Comparison of ENCODE assay signal across 31 cellular contexts in genomic region chr1:27049127-27049526, GRCh38. TPM values are rescaled to one million over a fixed set of nuclear protein-coding genes. Genes with fewer than 3 reads are reported as not detected.
"Had no signal": no experiment of that assay in that cellular context is flagged by ENCODE, and none has a peak within 500 bp of the region (broad histone marks: within the 10 kb centered on the region; RNA-seq: fewer than 3 reads in every experiment).

No MANE protein-coding gene starts in this region.

- H3K9ac ChIP-seq: parathyroid adenoma had no signal

- H2AFZ ChIP-seq: hepatocyte, parathyroid adenoma had no signal

- ATAC-seq: esophagus mucosa; foreskin keratinocyte; gastroesophageal sphincter; heart left ventricle; left colon; left ventricle myocardium superior; lower lobe of right lung; naive thymus-derived CD8-positive, alpha-beta T cell; right lobe of liver had no signal

- H3K4me2 ChIP-seq: hepatocyte, smooth muscle cell had no signal

- H3K36me3 ChIP-seq: colonic mucosa, gastroesophageal sphincter, heart left ventricle, lower lobe of right lung, right lobe of liver, stomach, thyroid gland, vagina had no signal

- H3K79me2 ChIP-seq: hepatocyte, parathyroid adenoma had no signal

- H3K27me3 ChIP-seq: colonic mucosa, foreskin keratinocyte, gastroesophageal sphincter, heart left ventricle, hepatocyte, right lobe of liver, stomach, thyroid gland, vagina had no signal

- H3K36me3 Mint-ChIP-seq: immature natural killer cell; naive thymus-derived CD8-positive, alpha-beta T cell had no signal

- H3K27ac Mint-ChIP-seq: dendritic cell treated with granulocyte-macrophage colony-stimulating factor and Interleukin-4, amounts not matched to agents 40 ng/mL and 50 ng/mL, for 4 days; endodermal cell; immature natural killer cell; naive thymus-derived CD8-positive, alpha-beta T cell; progenitor cell of endocrine pancreas had no signal

- DNase-seq: colonic mucosa; effector CD8-positive, alpha-beta T cell; foreskin keratinocyte; heart left ventricle; immature natural killer cell; islet precursor cell; kidney glomerular epithelial cell; left colon; left ventricle myocardium superior; lower lobe of right lung; naive thymus-derived CD8-positive, alpha-beta T cell; right lobe of liver; stimulated activated CD4-positive, alpha-beta T cell treated with anti-CD3 and anti-CD28 coated beads, Interleukin-12 subunit alpha, Interleukin-12 subunit beta, amount 100 ng/mL, for 4 hours; stimulated activated CD4-positive, alpha-beta T cell treated with anti-CD3 and anti-CD28 coated beads, Interleukin-1b, Interleukin-23, amount 100 ng/mL, for 48 hours; stimulated activated CD4-positive, alpha-beta T cell treated with anti-CD3 and anti-CD28 coated beads, Interleukin-4, amount 100 ng/mL, for 1 hour; stimulated activated CD8-positive, alpha-beta memory T cell treated with anti-CD3 and anti-CD28 coated beads, Interleukin-4, amount 100 ng/mL, for 48 hours; stimulated activated naive CD4-positive, alpha-beta T cell; stomach; thyroid gland; trophoblast cell had no signal

- H3K4me3 Mint-ChIP-seq: dendritic cell treated with granulocyte-macrophage colony-stimulating factor and Interleukin-4, amounts not matched to agents 40 ng/mL and 50 ng/mL, for 4 days; endodermal cell; immature natural killer cell; naive thymus-derived CD8-positive, alpha-beta T cell; neural crest cell had no signal

- H3K27ac ChIP-seq: colonic mucosa, epithelial cell of prostate, foreskin keratinocyte, gastroesophageal sphincter, hepatocyte, lower lobe of right lung, parathyroid adenoma, right lobe of liver, stomach, thyroid gland, vagina had no signal

- H3K4me3 ChIP-seq: colonic mucosa, gastroesophageal sphincter, heart left ventricle, hepatocyte, lower lobe of right lung, right lobe of liver, smooth muscle cell, stomach, thyroid gland, vagina had no signal

- H3K9me3 ChIP-seq: colonic mucosa, gastroesophageal sphincter, heart left ventricle, lower lobe of right lung, right lobe of liver, stomach, thyroid gland, vagina had no signal

- H3K9me3 Mint-ChIP-seq: dendritic cell treated with granulocyte-macrophage colony-stimulating factor and Interleukin-4, amounts not matched to agents 40 ng/mL and 50 ng/mL, for 4 days; endodermal cell; immature natural killer cell; naive thymus-derived CD8-positive, alpha-beta T cell; neural crest cell had no signal

- H3K4me1 ChIP-seq: colonic mucosa, parathyroid adenoma had no signal

RNA-seq across cellular contexts. Expression of gene TENT5B, which starts 36.5 kb away (rescaled TPM):
- total RNA-seq: naive thymus-derived CD8-positive, alpha-beta T cell had no signal
- polyA plus RNA-seq: immature natural killer cell; naive thymus-derived CD8-positive, alpha-beta T cell had no signal

RNA-seq across cellular contexts. Expression of gene TRNP1, which starts 55.6 kb away (rescaled TPM):
- total RNA-seq: naive thymus-derived CD8-positive, alpha-beta T cell had no signal
- polyA plus RNA-seq: immature natural killer cell; naive thymus-derived CD8-positive, alpha-beta T cell had no signal
